ENCODE assay signal across 18 cellular contexts in the genomic region with DNA sequence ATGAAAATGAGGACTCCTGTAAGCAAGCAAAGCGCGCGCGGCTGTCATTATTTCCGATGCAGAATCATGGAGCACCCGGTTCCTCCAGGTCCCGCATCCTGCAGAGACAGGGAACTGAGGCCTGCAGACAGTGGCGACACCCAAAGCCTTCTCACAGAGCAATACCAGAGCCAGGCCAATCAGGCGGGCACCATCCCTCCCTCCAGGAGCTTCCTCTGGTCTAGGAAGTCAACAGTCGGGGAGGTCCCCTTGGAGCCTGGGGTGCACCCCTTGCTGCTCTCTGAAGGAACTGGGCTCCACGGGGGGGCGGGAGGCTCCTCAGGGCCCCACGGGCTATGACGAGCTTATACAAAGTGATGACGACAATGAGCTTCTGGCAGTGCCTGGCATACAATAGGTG.
"Had no signal": no experiment of that assay in that cellular context is flagged by ENCODE, and none has a peak within 500 bp of the region (broad histone marks: within the 10 kb centered on the region; RNA-seq: fewer than 3 reads in every experiment).

No MANE protein-coding gene starts in this region.

- H3K4me1 ChIP-seq: suprapubic skin, tibial nerve had no signal

- H3K79me2 ChIP-seq: hepatocyte had no signal

- H3K27ac ChIP-seq: hepatocyte, stomach, suprapubic skin, tibial nerve had no signal

- H2AFZ ChIP-seq: hepatocyte had no signal

- FAIRE-seq: urothelium cell line had no signal

- H3K4me3 ChIP-seq: hepatocyte, stomach, suprapubic skin, tibial nerve had no signal

- H3K9me3 ChIP-seq: stomach, suprapubic skin, tibial nerve had no signal

- DNase-seq: activated CD4-positive, alpha-beta memory T cell treated with anti-CD3 and anti-CD28 coated beads, Interleukin-2, amount 10 ng/mL, durations not matched to agents 7 days and 5 days; activated CD4-positive, alpha-beta T cell treated with anti-CD3 and anti-CD28 coated beads, Interleukin-2, amount 10 ng/mL, durations not matched to agents 24 days and 14 days; activated CD8-positive, alpha-beta memory T cell treated with anti-CD3 and anti-CD28 coated beads, Interleukin-2, amount 10 ng/mL, durations not matched to agents 7 days and 5 days; activated gamma-delta T cell treated with Interleukin-2 at 50 U/mL for 16 hours; anterior cingulate cortex; caudate nucleus; dermis blood vessel endothelial cell; effector CD8-positive, alpha-beta T cell; foreskin melanocyte; immature natural killer cell; kidney glomerular epithelial cell; retina; stimulated activated CD4-positive, alpha-beta T cell treated with anti-CD3 and anti-CD28 coated beads, Interleukin-1b, Interleukin-23, amount 100 ng/mL, for 48 hours; stomach had no signal

- H3K4me2 ChIP-seq: hepatocyte had no signal

- H3K36me3 ChIP-seq: stomach, suprapubic skin, tibial nerve had no signal

- H3K27me3 ChIP-seq: hepatocyte, stomach, suprapubic skin, tibial nerve had no signal
